Comparison of ENCODE assay signal across 8 cellular contexts in the genomic region with DNA sequence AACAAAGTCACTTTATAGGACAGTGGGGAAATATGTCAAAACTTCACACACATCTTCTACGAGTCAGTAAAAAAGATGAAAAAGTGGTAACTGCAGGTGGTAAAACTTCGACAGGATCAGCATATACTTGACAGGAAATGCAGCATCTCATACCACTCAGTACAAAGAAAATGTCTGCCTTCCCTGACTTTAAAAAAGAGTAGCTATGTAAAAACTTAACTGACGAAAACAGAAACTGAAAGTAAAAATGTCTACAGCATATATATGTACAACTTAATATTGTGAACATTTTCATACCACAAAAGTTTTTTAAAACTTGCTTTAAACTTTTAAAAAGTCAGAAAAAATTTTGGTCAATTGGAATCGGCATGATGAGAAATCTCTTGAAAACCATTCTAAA. TPM values are rescaled to one million over a fixed set of nuclear protein-coding genes. Genes with fewer than 3 reads are reported as not detected.
DNase-seq lines count a peak whose midpoint lies in the region; ATAC-seq and TF ChIP-seq lines count a peak whose summit lies in the region.

No MANE protein-coding gene starts in this region.

- H3K9me3 ChIP-seq in iPS DF 6.9 (ENCODE audit: control insufficient read depth, insufficient read depth, low read length): no peaks in the 10 kb centered on the region

- peaks cover 36% of the 10 kb centered on the region for H3K4me1 Mint-ChIP-seq in activated CD4-positive, alpha-beta memory T cell treated with anti-CD3 and anti-CD28 coated beads, Interleukin-2, amount 10 ng/mL, durations not matched to agents 7 days and 5 days
- peaks cover 22 to 40% of the 10 kb centered on the region in 2 donors for H3K4me1 Mint-ChIP-seq in stimulated activated naive B cell treated with anti-CD40 and anti-IgM and Interleukin-4, amounts not matched to agents 10 μg/mL and 1 μg/mL and 100 μg/mL, for 72 hours

- no peaks in the 10 kb centered on the region for H3K9me3 Mint-ChIP-seq in activated CD4-positive, alpha-beta memory T cell treated with anti-CD3 and anti-CD28 coated beads, Interleukin-2, amount 10 ng/mL, durations not matched to agents 7 days and 5 days
- H3K9me3 Mint-ChIP-seq in stimulated activated naive B cell treated with anti-CD40 and anti-IgM and Interleukin-4, amounts not matched to agents 10 μg/mL and 1 μg/mL and 100 μg/mL, for 72 hours: no peaks in the 10 kb centered on the region

- WGBS in iPS DF 6.9 (ENCODE audit: insufficient coverage, insufficient read length): no CpG with 5 or more reads among the region's 4 CpGs

- POLR2A ChIA-PET in activated CD4-positive, alpha-beta memory T cell treated with anti-CD3 and anti-CD28 coated beads, Interleukin-2, amount 10 ng/mL, durations not matched to agents 7 days and 5 days (lab: Charles Lee): interaction anchor here (0.7 to 4.9 kb wide), 40 partner anchors 9 to 1448 kb away, joined by 3 to 78 read pairs (median 5); a partner anchor contains a TSS

- no peaks in the 10 kb centered on the region for H3K4me1 ChIP-seq in iPS DF 6.9 (ENCODE audit: control insufficient read depth, insufficient read depth, low read length)

- no peaks in the 10 kb centered on the region for H3K27me3 ChIP-seq in iPS DF 6.9 (ENCODE audit: control insufficient read depth, insufficient read depth, low read length)

- peak; percentile 26 for ATAC-seq in HG03095 (IDR thresholded peaks at IDR 0.05; ENCODE audit: unreplicated experiment)
- ATAC-seq in stimulated activated naive B cell treated with anti-CD40 and anti-IgM and Interleukin-4, amounts not matched to agents 10 μg/mL and 1 μg/mL and 100 μg/mL, for 72 hours (replicated peaks): peak; percentile 19 to 24

- peak overlapping the region; percentile 99; the same call in 1 of the 2 replicates for H3K4me3 ChIP-seq in iPS DF 6.9 (ENCODE audit: low read length)

- CTCF ChIA-PET in activated CD4-positive, alpha-beta memory T cell treated with anti-CD3 and anti-CD28 coated beads, Interleukin-2, amount 10 ng/mL, durations not matched to agents 7 days and 5 days (lab: Charles Lee): interaction anchor here (1.2 to 3.6 kb wide), 11 partner anchors 27 to 604 kb away, joined by 3 to 35 read pairs (median 5); a partner anchor contains a TSS

- H3K36me3 Mint-ChIP-seq in activated CD4-positive, alpha-beta memory T cell treated with anti-CD3 and anti-CD28 coated beads, Interleukin-2, amount 10 ng/mL, durations not matched to agents 7 days and 5 days (ENCODE audit: low read depth): peaks cover 41% of the 10 kb centered on the region
- H3K36me3 Mint-ChIP-seq in stimulated activated naive B cell treated with anti-CD40 and anti-IgM and Interleukin-4, amounts not matched to agents 10 μg/mL and 1 μg/mL and 100 μg/mL, for 72 hours: peaks cover 18 to 36% of the 10 kb centered on the region in 2 donors

- H3K27ac ChIP-seq in C4-2B: peak overlapping the region; percentile 89
- no peak overlapping the region for H3K27ac ChIP-seq in iPS DF 6.9 (ENCODE audit: low read length)

- H3K27me3 Mint-ChIP-seq in activated CD4-positive, alpha-beta memory T cell treated with anti-CD3 and anti-CD28 coated beads, Interleukin-2, amount 10 ng/mL, durations not matched to agents 7 days and 5 days: no peaks in the 10 kb centered on the region
- H3K27me3 Mint-ChIP-seq in stimulated activated naive B cell treated with anti-CD40 and anti-IgM and Interleukin-4, amounts not matched to agents 10 μg/mL and 1 μg/mL and 100 μg/mL, for 72 hours: no peaks in the 10 kb centered on the region

- H3K36me3 ChIP-seq in iPS DF 6.9 (ENCODE audit: control insufficient read depth, insufficient read depth, low read length): no peaks in the 10 kb centered on the region

- H3K4me3 Mint-ChIP-seq in activated CD4-positive, alpha-beta memory T cell treated with anti-CD3 and anti-CD28 coated beads, Interleukin-2, amount 10 ng/mL, durations not matched to agents 7 days and 5 days: peak overlapping the region; percentile 96
- H3K4me3 Mint-ChIP-seq in stimulated activated naive B cell treated with anti-CD40 and anti-IgM and Interleukin-4, amounts not matched to agents 10 μg/mL and 1 μg/mL and 100 μg/mL, for 72 hours: peak overlapping the region; percentile 93 to 98

- no peak for TF ChIP-seq CTCF in C4-2B (conservative IDR thresholded peaks at IDR 0.05)

- peak overlapping the region; percentile 99 for H3K27ac Mint-ChIP-seq in activated CD4-positive, alpha-beta memory T cell treated with anti-CD3 and anti-CD28 coated beads, Interleukin-2, amount 10 ng/mL, durations not matched to agents 7 days and 5 days
- peak overlapping the region; percentile 100 for H3K27ac Mint-ChIP-seq in stimulated activated naive B cell treated with anti-CD40 and anti-IgM and Interleukin-4, amounts not matched to agents 10 μg/mL and 1 μg/mL and 100 μg/mL, for 72 hours

- no peak for DNase-seq in activated CD4-positive, alpha-beta memory T cell treated with anti-CD3 and anti-CD28 coated beads, Interleukin-2, amount 10 ng/mL, durations not matched to agents 7 days and 5 days
- DNase-seq in iPS DF 6.9 (ENCODE audit: low read depth, low spot score): no peak
- no peak for DNase-seq in stimulated activated naive B cell treated with anti-CD40 and anti-IgM and Interleukin-4, amounts not matched to agents 10 μg/mL and 1 μg/mL and 100 μg/mL, for 72 hours
- DNase-seq in NCI-H226: no peak
- no peak for DNase-seq in islet precursor cell
- no peak for DNase-seq in NCI-H2196 (lab: John Stamatoyannopoulos, UW; ENCODE audit: unreplicated experiment)

RNA-seq across cellular contexts. Expression of a gene that starts 0.9 kb away (rescaled TPM):
- 100 to 1,000 TPM; 170 to 189 TPM for total RNA-seq in activated CD4-positive, alpha-beta memory T cell treated with anti-CD3 and anti-CD28 coated beads, Interleukin-2, amount 10 ng/mL, durations not matched to agents 7 days and 5 days

RNA-seq across cellular contexts. Expression of a gene that starts 27.7 kb away (rescaled TPM):
- total RNA-seq in activated CD4-positive, alpha-beta memory T cell treated with anti-CD3 and anti-CD28 coated beads, Interleukin-2, amount 10 ng/mL, durations not matched to agents 7 days and 5 days: 1 to 10 TPM; 3.2 to 4.5 TPM

RNA-seq across cellular contexts. Expression of a gene that starts 41.0 kb away (rescaled TPM):
- not detected for total RNA-seq in activated CD4-positive, alpha-beta memory T cell treated with anti-CD3 and anti-CD28 coated beads, Interleukin-2, amount 10 ng/mL, durations not matched to agents 7 days and 5 days

RNA-seq across cellular contexts. Expression of a gene that starts 58.3 kb away (rescaled TPM):
- 1 to 10 TPM; 7.0 to 7.6 TPM for total RNA-seq in activated CD4-positive, alpha-beta memory T cell treated with anti-CD3 and anti-CD28 coated beads, Interleukin-2, amount 10 ng/mL, durations not matched to agents 7 days and 5 days
